ENCODE assay signal across 1 cellular context in the genomic region with DNA sequence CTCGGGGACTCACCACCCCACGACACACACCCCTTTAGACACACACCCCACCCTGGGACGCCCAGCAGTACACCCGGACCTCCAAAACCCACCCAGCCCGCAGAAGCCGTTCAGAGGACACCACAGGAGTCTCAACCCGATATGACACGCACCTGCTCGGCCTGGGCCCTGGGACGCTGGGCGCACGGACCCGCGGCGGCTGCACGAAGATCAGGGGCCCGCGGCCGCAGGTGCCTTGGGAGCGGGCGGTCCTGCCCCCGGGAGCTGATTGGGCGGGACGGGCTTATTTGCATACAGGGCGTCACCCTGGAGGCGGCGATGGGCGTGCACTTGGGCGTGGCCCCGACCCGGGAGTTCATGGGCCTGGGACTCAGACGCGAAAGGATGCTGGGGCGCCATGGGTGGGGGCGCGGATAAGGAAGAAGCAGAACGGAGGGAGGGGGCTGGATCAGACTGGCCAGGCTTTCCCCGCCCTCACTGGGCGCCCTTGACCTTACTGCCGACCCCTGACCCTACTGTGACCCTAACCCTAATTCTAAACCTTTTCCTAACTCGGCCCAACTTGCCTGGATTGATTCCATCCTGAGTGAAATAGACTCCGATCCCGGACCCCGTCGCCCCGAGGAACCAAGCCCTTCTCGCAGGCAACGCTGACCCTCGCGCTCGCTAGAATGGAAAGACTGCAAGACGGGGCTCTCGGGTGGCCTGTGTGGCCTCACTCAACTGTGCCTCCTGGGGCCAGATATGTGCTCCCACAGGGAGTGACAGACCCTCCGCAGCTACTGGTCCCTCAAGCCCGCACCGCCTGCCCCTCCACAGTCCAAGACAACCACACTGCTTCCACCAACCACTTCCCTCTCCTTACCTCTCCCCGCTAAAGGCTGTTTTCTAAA.
TF ChIP-seq lines count a peak whose summit lies in the region.

Gene MEF2B, minus strand, starts transcription at position 211 of the 893 bp plus-strand sequence. CDS start 19,528 bp downstream, outside the sequence.

TF ChIP-seq in WTC11, 78 proteins besides CTCF, POLR2A, EP300 and RAD21 (continued from another document):
- TF ChIP-seq, protein P1, sequence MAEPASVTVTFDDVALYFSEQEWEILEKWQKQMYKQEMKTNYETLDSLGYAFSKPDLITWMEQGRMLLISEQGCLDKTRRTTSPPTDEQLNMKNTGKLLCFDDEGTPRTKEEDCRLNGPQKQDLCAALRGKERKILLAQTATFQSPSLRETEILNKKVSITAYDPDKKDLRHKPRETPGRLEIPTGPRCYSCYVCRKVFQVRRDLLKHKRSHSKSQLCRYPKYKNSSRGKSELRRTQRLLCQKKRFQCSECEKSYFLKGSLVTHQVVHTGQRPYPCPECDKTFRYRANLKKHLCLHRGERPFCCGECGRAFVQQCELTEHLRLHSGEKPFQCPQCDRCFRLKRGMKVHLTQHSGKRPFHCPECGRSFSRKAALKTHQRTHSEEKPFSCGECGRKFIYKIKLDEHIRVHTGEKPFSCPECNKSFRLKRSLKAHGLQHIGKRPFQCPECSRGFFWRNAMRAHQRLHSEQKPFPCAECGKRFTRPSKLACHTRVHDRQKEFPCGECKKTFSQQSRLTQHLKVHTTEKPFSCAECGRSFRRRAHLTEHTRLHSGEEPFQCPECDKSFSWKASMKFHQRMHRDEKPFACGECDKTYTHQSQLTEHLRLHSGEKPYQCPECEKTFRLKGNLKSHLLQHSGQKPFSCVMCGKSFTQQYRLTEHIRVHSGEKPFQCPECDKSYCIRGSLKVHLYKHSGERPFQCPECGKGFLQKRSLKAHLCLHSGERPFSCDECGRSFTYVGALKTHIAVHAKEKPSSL (CRISPR knock-in tag; conservative IDR thresholded peaks at IDR 0.05): no peak
- TF ChIP-seq ZNF138 (CRISPR knock-in tag; conservative IDR thresholded peaks at IDR 0.05): no peak
- no peak for TF ChIP-seq TEAD1 (CRISPR knock-in tag; IDR thresholded peaks at IDR 0.05)
- TF ChIP-seq ZNF281 (CRISPR knock-in tag; IDR thresholded peaks at IDR 0.05): 0 out of 2 replicates have a peak, but pooled peaks have one; percentile 9
- no peak for TF ChIP-seq TEAD4 (CRISPR knock-in tag; IDR thresholded peaks at IDR 0.05)
- TF ChIP-seq ZSCAN18 (CRISPR knock-in tag; IDR thresholded peaks at IDR 0.05): no peak
- peak; percentile 65 for TF ChIP-seq MAX (CRISPR knock-in tag; IDR thresholded peaks at IDR 0.05)
- no peak for TF ChIP-seq NFATC4 (CRISPR knock-in tag; IDR thresholded peaks at IDR 0.05)
- no peak for TF ChIP-seq ZBTB43 (CRISPR knock-in tag; IDR thresholded peaks at IDR 0.05)
- no peak for TF ChIP-seq TP53 (CRISPR knock-in tag; IDR thresholded peaks at IDR 0.05)
- no peak for TF ChIP-seq ZNF232 (CRISPR knock-in tag; IDR thresholded peaks at IDR 0.05)
- TF ChIP-seq ESRRA (CRISPR knock-in tag; IDR thresholded peaks at IDR 0.05; ENCODE audit: borderline replicate concordance): no peak
- 0 out of 2 replicates have a peak, but pooled peaks have one; percentile 24 for TF ChIP-seq EMX1 (CRISPR knock-in tag; IDR thresholded peaks at IDR 0.05)
- TF ChIP-seq MXD4 (CRISPR knock-in tag; IDR thresholded peaks at IDR 0.05; ENCODE audit: borderline replicate concordance): no peak
- TF ChIP-seq RELA (CRISPR knock-in tag; IDR thresholded peaks at IDR 0.05; ENCODE audit: borderline replicate concordance): no peak
- peak; percentile 45; the same call in 1 of the 2 replicates for TF ChIP-seq GABPB1 (CRISPR knock-in tag; IDR thresholded peaks at IDR 0.05)
- TF ChIP-seq NFYB (CRISPR knock-in tag; conservative IDR thresholded peaks at IDR 0.05; ENCODE audit: low read depth): peak; percentile 81
- TF ChIP-seq SOX15 (CRISPR knock-in tag; IDR thresholded peaks at IDR 0.05): no peak
- TF ChIP-seq, protein P2, sequence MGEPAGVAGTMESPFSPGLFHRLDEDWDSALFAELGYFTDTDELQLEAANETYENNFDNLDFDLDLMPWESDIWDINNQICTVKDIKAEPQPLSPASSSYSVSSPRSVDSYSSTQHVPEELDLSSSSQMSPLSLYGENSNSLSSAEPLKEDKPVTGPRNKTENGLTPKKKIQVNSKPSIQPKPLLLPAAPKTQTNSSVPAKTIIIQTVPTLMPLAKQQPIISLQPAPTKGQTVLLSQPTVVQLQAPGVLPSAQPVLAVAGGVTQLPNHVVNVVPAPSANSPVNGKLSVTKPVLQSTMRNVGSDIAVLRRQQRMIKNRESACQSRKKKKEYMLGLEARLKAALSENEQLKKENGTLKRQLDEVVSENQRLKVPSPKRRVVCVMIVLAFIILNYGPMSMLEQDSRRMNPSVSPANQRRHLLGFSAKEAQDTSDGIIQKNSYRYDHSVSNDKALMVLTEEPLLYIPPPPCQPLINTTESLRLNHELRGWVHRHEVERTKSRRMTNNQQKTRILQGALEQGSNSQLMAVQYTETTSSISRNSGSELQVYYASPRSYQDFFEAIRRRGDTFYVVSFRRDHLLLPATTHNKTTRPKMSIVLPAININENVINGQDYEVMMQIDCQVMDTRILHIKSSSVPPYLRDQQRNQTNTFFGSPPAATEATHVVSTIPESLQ (CRISPR knock-in tag; IDR thresholded peaks at IDR 0.05): no peak
- TF ChIP-seq ZNF423 (CRISPR knock-in tag; IDR thresholded peaks at IDR 0.05): no peak
